ENCODE assay signal across 8 cellular contexts in genomic region chr3:33439421-33440327, GRCh38. TPM values are rescaled to one million over a fixed set of nuclear protein-coding genes. Genes with fewer than 3 reads are reported as not detected.
A peak's percentile ranks its signal among the peaks of the same experiment; 100 is the strongest.
DNase-seq lines count a peak whose midpoint lies in the region; ATAC-seq, FAIRE-seq and TF ChIP-seq lines count a peak whose summit lies in the region.

No MANE protein-coding gene starts in this region.

- no peaks in the 10 kb centered on the region for H3K9me3 Mint-ChIP-seq in neural crest cell

- peak overlapping the region; percentile 72 for H3K27ac Mint-ChIP-seq in neural crest cell (ENCODE audit: unreplicated experiment)

- TF ChIP-seq POLR2A in A549 (IDR thresholded peaks at IDR 0.05; ENCODE audit: low read length) (no peak), GM12892 (IDR thresholded peaks at IDR 0.05; ENCODE audit: low read depth, low read length) (peak; percentile 73)

- peak overlapping the region; percentile 98 for H3K4me2 ChIP-seq in A549
- H3K4me2 ChIP-seq in OCI-LY7 (ENCODE audit: low read length) = peak overlapping the region; percentile 99

- H4K20me1 ChIP-seq in OCI-LY7 (ENCODE audit: insufficient read depth, low read length) = peaks cover 42% of the 10 kb centered on the region

- BruUV-seq in OCI-LY7 (replicated peaks; lab: Mats Ljungman, UMichigan) = no TSS peak

- H3K27me3 ChIP-seq in foreskin keratinocyte (no peaks in the 10 kb centered on the region), thoracic aorta (replicated peaks; ENCODE audit: insufficient read depth) (no peaks in the 10 kb centered on the region)

- no peaks in the 10 kb centered on the region for H3K27me3 Mint-ChIP-seq in neural crest cell (ENCODE audit: low read depth)

- no peaks in the 10 kb centered on the region for H3K9me2 ChIP-seq in OCI-LY7 (ENCODE audit: insufficient read depth, low read length)

- H2AFZ ChIP-seq in OCI-LY7 (ENCODE audit: low read length) = no peak overlapping the region

- POLR2A ChIA-PET in A549 (lab: Yijun Ruan, JAX) (interaction anchor here (1.0 to 1.4 kb wide), 7 partner anchors 10 to 359 kb away, joined by 3 to 15 read pairs (median 6); partner anchors contain the start of gene PDCD6IP), OCI-LY7 (lab: Charles Lee) (interaction anchor here (1.0 to 3.2 kb wide), 9 partner anchors 10 to 728 kb away, joined by 3 to 22 read pairs (median 4); no protein-coding TSS in a partner anchor)

- H3K79me2 ChIP-seq in OCI-LY7 (ENCODE audit: insufficient read depth, low read depth, low read length) = peaks cover 57% of the 10 kb centered on the region

- intact Hi-C loops in OCI-LY7 (cut with micrococcal nuclease; ENCODE audit: unreplicated experiment) = loop anchor here (1.0 to 2.0 kb wide), 4 partner anchors 219 to 359 kb away; partner anchors contain the start of gene PDCD6IP

- DNase-seq in A549 (ENCODE audit: low read depth in 1 of 2, low spot score in 1 of 2) (peak; percentile 35 to 54), GM12892 (ENCODE audit: insufficient read length) (peak; percentile 28), OCI-LY7 (ENCODE audit: low spot score) (peak; percentile 63), foreskin keratinocyte (peak in 1 of 2 donors; percentile 37), neural crest cell (ENCODE audit: low read depth, low spot score) (peak; percentile 44), thoracic aorta (ENCODE audit: low spot score) (no peak)
- DNase-seq in activated effector memory CD4-positive, alpha-beta T cell treated with anti-CD3 and anti-CD28 coated beads, Interleukin-2, amount 50 U/mL, for 16 hours = peak; percentile 82

- TF ChIP-seq RAD21 in A549 (conservative IDR thresholded peaks at IDR 0.05 in 1 of 2, IDR thresholded peaks at IDR 0.05 in 1 of 2) = peak in 1 of 2 experiments; percentile 11; a peak in 1 of 5 replicates

- H3K4me1 ChIP-seq in A549 (peaks cover 38% of the 10 kb centered on the region), OCI-LY7 (ENCODE audit: insufficient read depth, low read length, poor library complexity, severe bottlenecking) (peaks cover 39% of the 10 kb centered on the region), foreskin keratinocyte (peaks cover 28% of the 10 kb centered on the region), thoracic aorta (ENCODE audit: control insufficient read depth in 1 of 2, low read depth in 2 of 2) (peaks cover 21 to 50% of the 10 kb centered on the region in 2 donors)

- H3K36me3 Mint-ChIP-seq in neural crest cell (ENCODE audit: low read depth) = no peaks in the 10 kb centered on the region

- peak; percentile 36 for TF ChIP-seq CTCF in A549 (IDR thresholded peaks at IDR 0.05)
- 0 out of 2 replicates have a peak, but pooled peaks have one; percentile 19 for TF ChIP-seq CTCF in OCI-LY7 (conservative IDR thresholded peaks at IDR 0.05; ENCODE audit: low read length)
- TF ChIP-seq CTCF in foreskin keratinocyte (conservative IDR thresholded peaks at IDR 0.05) = peak; percentile 47
- TF ChIP-seq CTCF in neural crest cell (conservative IDR thresholded peaks at IDR 0.05) = peak; percentile 43
- no peak for TF ChIP-seq CTCF in thoracic aorta (IDR thresholded peaks at IDR 0.05)

- WGBS in A549 (ENCODE audit: missing lambda C conversion rate) = 0% methylated on average over 10 of the region's 99 CpGs

- H3K4me3 ChIP-seq in A549 (peak overlapping the region; percentile 79), OCI-LY7 (ENCODE audit: low read depth, low read length, poor library complexity, severe bottlenecking) (peak overlapping the region; percentile 90), thoracic aorta (peak overlapping the region; percentile 92)

- no peak for TF ChIP-seq EP300 in A549 (IDR thresholded peaks at IDR 0.05)

- no peaks in the 10 kb centered on the region for H3K36me3 ChIP-seq in OCI-LY7 (ENCODE audit: insufficient read depth, low read length)
- H3K36me3 ChIP-seq in thoracic aorta = no peaks in the 10 kb centered on the region

- ATAC-seq in A549 = peak; percentile 0 to 55
- peak; percentile 18 for ATAC-seq in HG02852 (IDR thresholded peaks at IDR 0.05; ENCODE audit: unreplicated experiment)
- peak; percentile 21 for ATAC-seq in foreskin keratinocyte
- ATAC-seq in thoracic aorta (ENCODE audit: insufficient number of reproducible peaks, low FRiP score, low read depth) = no peak

- H3K27ac ChIP-seq in A549 (peak overlapping the region; percentile 96 to 98), OCI-LY7 (ENCODE audit: low read depth, low read length, poor library complexity, severe bottlenecking) (peak overlapping the region; percentile 96), foreskin keratinocyte (peak overlapping the region; percentile 51), thoracic aorta (peak overlapping the region; percentile 95 to 96)

- FAIRE-seq in A549 (lab: Jason Lieb, UNC) (no peak), GM12892 (lab: Jason Lieb, UNC) (no peak)

- peak overlapping the region; percentile 98 for H3K4me3 Mint-ChIP-seq in neural crest cell

- CTCF ChIA-PET in A549 (lab: Yijun Ruan, JAX) = interaction anchor here (0.8 to 4.9 kb wide), 7 partner anchors 11 to 308 kb away, joined by 3 to 20 read pairs (median 3); no protein-coding TSS in a partner anchor
- CTCF ChIA-PET in OCI-LY7 (lab: Charles Lee; ENCODE audit: unreplicated experiment) = no interaction called here

- peaks cover 50% of the 10 kb centered on the region for H3K4me1 Mint-ChIP-seq in neural crest cell

- H3K9me3 ChIP-seq in A549 (no peaks in the 10 kb centered on the region), OCI-LY7 (ENCODE audit: low read length) (no peaks in the 10 kb centered on the region), thoracic aorta (no peaks in the 10 kb centered on the region)

TF ChIP-seq in A549, 52 proteins besides CTCF, POLR2A, EP300 and RAD21 (continues in another document):
- TF ChIP-seq HES2 (IDR thresholded peaks at IDR 0.05) (no peak), ZNF302 (CRISPR knock-in tag; IDR thresholded peaks at IDR 0.05) (no peak), NR3C1 (IDR thresholded peaks at IDR 0.05) (no peak), USF2 (IDR thresholded peaks at IDR 0.05) (no peak), BHLHE40 (IDR thresholded peaks at IDR 0.05; ENCODE audit: low read depth, low read length) (no peak), TFCP2L1 (CRISPR knock-in tag; IDR thresholded peaks at IDR 0.05) (peak; percentile 75; the same call in 1 of the 2 replicates), HOXB5 (CRISPR knock-in tag; IDR thresholded peaks at IDR 0.05) (no peak), KDM1A (IDR thresholded peaks at IDR 0.05; ENCODE audit: low read depth) (no peak), RCOR1 (IDR thresholded peaks at IDR 0.05; ENCODE audit: low read depth, low read length) (no peak), CBX8 (IDR thresholded peaks at IDR 0.05) (no peak), PHF8 (IDR thresholded peaks at IDR 0.05; ENCODE audit: borderline replicate concordance, low read depth) (peak; percentile 34; the same call in 1 of the 2 replicates), HMGXB4 (CRISPR knock-in tag; IDR thresholded peaks at IDR 0.05; ENCODE audit: borderline replicate concordance) (no peak), FOSB (CRISPR knock-in tag; IDR thresholded peaks at IDR 0.05) (no peak), HOXB13 (CRISPR knock-in tag; IDR thresholded peaks at IDR 0.05; ENCODE audit: low read depth) (no peak), ELK1 (IDR thresholded peaks at IDR 0.05; ENCODE audit: low read depth, low read length) (no peak), FOXS1 (CRISPR knock-in tag; IDR thresholded peaks at IDR 0.05) (no peak), ESRRA (IDR thresholded peaks at IDR 0.05; ENCODE audit: borderline replicate concordance, low read length) (no peak)

RNA-seq across cellular contexts. Expression of gene UBP1, which starts 0.5 kb away (rescaled TPM):
- 92.5 and 92.9 TPM in 2 replicates for polyA plus RNA-seq in A549 (2011; rRNA removed)
- 40.3 and 40.7 TPM in 2 replicates for polyA plus RNA-seq in A549 (2012; cell fraction: cytosol; rRNA removed)
- 32.3 and 66.4 TPM in 2 replicates for polyA plus RNA-seq in A549 (2012; cell fraction: nucleus; rRNA removed)
- 48.6 to 50.9 TPM (median 50.6 TPM) in 3 replicates for polyA plus RNA-seq in A549 (2017; fragmentation: RNase III; extraction: RNeasy Plus Mini Kit Qiagen cat#74134 plus additional on column Dnase treatment)
- 56.1 and 57.4 TPM in 2 replicates for polyA minus RNA-seq in A549 (2011; rRNA and poly(A)+ RNA removed)
- 51.9 TPM for polyA plus RNA-seq in GM12892 (2012; ENCODE audit: missing spikeins)
- 53.2 and 73.0 TPM in 2 replicates for total RNA-seq in OCI-LY7 (2014; rRNA removed; shearing (Covaris generic))
- total RNA-seq in OCI-LY7 (2022) = 83.8 and 94.0 TPM in 2 replicates
- 63.6 and 64.8 TPM in 2 replicates for total RNA-seq in foreskin keratinocyte
- 26.4 and 33.3 TPM in 2 replicates for polyA plus RNA-seq in foreskin keratinocyte
- total RNA-seq in neural crest cell = 81.9 and 90.9 TPM in 2 replicates
- 10 to 100 TPM; 69.0 to 92.2 TPM for total RNA-seq in thoracic aorta
